In the genomic region with DNA sequence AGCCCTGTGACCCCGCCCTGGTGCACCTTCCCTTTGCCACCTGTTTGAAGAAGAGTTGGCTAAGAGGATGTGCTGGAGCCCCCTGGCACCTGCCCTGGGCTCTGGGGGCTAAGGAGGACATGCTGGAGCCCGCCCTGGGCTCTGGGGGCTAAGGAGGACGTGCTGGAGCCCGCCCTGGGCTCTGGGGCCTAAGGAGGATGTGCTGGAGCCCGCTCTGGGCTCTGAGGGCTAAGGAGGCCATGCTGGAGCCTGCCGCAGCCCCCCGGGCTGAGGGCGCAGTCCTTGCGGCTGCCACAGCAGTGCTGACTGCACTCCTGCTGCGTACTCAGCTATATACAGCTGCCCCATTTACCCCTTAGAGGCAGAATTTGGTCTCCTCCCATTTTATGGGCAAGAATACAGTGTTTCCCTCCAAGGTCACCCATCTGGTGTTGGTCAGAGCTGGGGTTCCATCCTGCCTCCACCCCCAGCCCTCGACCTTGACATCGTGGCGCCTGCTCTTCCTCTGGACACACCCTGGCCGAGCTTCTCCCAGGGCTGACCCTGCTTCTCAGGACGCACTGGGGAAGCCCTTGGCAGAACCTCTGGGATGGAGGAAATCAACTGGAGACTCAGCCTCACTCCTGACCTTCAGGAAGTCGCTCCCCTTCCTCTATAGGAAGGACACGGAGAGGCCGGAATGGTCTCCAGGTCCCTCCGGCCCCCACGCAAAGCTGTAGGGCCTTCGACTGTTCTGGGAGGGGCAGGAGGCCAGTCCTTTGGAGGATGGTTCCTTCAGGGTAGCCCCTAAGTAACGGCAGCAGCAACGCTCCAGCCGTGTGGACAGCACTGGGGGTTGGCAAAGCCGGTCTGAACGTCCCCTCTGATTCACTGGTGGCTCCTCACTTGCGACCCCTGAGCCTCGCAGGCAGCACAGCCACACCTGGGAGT, we compare ENCODE assay signal across 1 cellular context.
TF ChIP-seq lines count a peak whose summit lies in the region.

No MANE protein-coding gene starts in this region.

TF ChIP-seq in HepG2, 621 proteins besides CTCF, POLR2A, EP300 and RAD21:
- TF ChIP-seq, protein P1, sequence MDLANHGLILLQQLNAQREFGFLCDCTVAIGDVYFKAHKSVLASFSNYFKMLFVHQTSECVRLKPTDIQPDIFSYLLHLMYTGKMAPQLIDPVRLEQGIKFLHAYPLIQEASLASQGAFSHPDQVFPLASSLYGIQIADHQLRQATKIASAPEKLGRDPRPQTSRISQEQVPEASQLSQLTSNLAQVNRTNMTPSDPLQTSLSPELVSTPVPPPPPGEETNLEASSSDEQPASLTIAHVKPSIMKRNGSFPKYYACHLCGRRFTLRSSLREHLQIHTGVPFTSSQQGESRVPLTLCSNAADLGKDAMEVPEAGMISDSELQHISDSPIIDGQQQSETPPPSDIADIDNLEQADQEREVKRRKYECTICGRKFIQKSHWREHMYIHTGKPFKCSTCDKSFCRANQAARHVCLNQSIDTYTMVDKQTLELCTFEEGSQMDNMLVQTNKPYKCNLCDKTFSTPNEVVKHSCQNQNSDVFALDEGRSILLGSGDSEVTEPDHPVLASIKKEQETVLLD (CRISPR knock-in tag; IDR thresholded peaks at IDR 0.05; ENCODE audit: low read depth): no peak
- TF ChIP-seq ATF5 (CRISPR knock-in tag; IDR thresholded peaks at IDR 0.05; ENCODE audit: low read depth) (no peak), TAF15 (IDR thresholded peaks at IDR 0.05; ENCODE audit: low read depth, low read length, poor library complexity, severe bottlenecking) (no peak), ELF4 (CRISPR knock-in tag; IDR thresholded peaks at IDR 0.05; ENCODE audit: borderline replicate concordance) (no peak), MBNL3 (CRISPR knock-in tag; conservative IDR thresholded peaks at IDR 0.05) (no peak), NFE2L2 (IDR thresholded peaks at IDR 0.05; ENCODE audit: low read length) (no peak), ZNF263 (CRISPR knock-in tag; IDR thresholded peaks at IDR 0.05) (no peak)
- TF ChIP-seq, protein P2, sequence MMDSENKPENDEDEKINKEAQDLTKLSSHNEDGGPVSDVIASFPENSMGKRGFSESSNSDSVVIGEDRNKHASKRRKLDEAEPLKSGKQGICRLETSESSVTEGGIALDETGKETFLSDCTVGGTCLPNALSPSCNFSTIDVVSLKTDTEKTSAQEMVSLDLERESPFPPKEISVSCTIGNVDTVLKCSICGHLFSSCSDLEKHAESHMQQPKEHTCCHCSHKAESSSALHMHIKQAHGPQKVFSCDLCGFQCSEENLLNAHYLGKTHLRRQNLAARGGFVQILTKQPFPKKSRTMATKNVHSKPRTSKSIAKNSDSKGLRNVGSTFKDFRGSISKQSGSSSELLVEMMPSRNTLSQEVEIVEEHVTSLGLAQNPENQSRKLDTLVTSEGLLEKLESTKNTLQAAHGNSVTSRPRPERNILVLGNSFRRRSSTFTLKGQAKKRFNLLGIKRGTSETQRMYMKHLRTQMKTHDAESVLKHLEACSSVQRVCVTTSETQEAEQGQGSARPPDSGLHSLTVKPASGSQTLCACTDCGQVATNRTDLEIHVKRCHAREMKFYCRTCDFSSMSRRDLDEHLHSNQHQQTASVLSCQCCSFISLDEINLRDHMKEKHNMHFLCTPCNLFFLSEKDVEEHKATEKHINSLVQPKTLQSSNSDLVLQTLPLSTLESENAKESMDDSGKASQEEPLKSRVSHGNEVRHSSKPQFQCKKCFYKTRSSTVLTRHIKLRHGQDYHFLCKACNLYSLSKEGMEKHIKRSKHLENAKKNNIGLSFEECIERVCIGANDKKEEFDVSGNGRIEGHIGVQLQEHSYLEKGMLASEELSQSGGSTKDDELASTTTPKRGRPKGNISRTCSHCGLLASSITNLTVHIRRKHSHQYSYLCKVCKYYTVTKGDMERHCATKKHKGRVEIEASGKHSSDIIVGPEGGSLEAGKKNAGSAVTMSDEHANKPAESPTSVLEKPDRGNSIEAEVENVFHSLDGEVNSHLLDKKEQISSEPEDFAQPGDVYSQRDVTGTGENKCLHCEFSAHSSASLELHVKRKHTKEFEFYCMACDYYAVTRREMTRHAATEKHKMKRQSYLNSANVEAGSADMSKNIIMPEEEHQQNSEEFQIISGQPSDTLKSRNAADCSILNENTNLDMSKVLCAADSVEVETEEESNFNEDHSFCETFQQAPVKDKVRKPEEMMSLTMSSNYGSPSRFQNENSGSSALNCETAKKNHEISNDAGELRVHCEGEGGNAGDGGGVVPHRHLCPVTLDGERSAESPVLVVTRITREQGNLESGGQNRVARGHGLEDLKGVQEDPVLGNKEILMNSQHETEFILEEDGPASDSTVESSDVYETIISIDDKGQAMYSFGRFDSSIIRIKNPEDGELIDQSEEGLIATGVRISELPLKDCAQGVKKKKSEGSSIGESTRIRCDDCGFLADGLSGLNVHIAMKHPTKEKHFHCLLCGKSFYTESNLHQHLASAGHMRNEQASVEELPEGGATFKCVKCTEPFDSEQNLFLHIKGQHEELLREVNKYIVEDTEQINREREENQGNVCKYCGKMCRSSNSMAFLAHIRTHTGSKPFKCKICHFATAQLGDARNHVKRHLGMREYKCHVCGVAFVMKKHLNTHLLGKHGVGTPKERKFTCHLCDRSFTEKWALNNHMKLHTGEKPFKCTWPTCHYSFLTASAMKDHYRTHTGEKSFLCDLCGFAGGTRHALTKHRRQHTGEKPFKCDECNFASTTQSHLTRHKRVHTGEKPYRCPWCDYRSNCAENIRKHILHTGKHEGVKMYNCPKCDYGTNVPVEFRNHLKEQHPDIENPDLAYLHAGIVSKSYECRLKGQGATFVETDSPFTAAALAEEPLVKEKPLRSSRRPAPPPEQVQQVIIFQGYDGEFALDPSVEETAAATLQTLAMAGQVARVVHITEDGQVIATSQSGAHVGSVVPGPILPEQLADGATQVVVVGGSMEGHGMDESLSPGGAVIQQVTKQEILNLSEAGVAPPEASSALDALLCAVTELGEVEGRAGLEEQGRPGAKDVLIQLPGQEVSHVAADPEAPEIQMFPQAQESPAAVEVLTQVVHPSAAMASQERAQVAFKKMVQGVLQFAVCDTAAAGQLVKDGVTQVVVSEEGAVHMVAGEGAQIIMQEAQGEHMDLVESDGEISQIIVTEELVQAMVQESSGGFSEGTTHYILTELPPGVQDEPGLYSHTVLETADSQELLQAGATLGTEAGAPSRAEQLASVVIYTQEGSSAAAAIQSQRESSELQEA (CRISPR knock-in tag; IDR thresholded peaks at IDR 0.05; ENCODE audit: not compliant biosample characterization): no peak
